In genomic region chr7:32727483-32728411, GRCh38 we compare ENCODE assay signal across 8 cellular contexts.
DNase-seq lines count a peak whose midpoint lies in the region; TF ChIP-seq lines count a peak whose summit lies in the region.
"Not testable (repeated sequence)": the region's sequence is repeated elsewhere in the genome, so short reads cannot be mapped to it uniquely, and the experiment has no call there.

No MANE protein-coding gene starts in this region.

- H3K27me3 Mint-ChIP-seq in activated naive CD8-positive, alpha-beta T cell treated with anti-CD3 and anti-CD28 coated beads for 36 hours = peaks cover 15% of the 10 kb centered on the region
- not testable (repeated sequence) for H3K27me3 Mint-ChIP-seq in nephron progenitor cell (ENCODE audit: low read depth, poor library complexity)

- not testable (repeated sequence) for H3K36me3 Mint-ChIP-seq in activated naive CD8-positive, alpha-beta T cell treated with anti-CD3 and anti-CD28 coated beads for 36 hours; nephron progenitor cell (ENCODE audit: low read depth)

- POLR2A ChIA-PET in HEK293T (lab: Yijun Ruan, JAX) = not testable (repeated sequence)

- not testable (repeated sequence) for H3K27ac Mint-ChIP-seq in activated naive CD8-positive, alpha-beta T cell treated with anti-CD3 and anti-CD28 coated beads for 36 hours
- peak overlapping the region; percentile 88 for H3K27ac Mint-ChIP-seq in nephron progenitor cell

- H3K9ac ChIP-seq in SK-N-MC (ENCODE audit: insufficient read length) = peak overlapping the region; percentile 37

- H3K27me3 ChIP-seq in testis = not testable (repeated sequence)

- H3K9me3 Mint-ChIP-seq in activated naive CD8-positive, alpha-beta T cell treated with anti-CD3 and anti-CD28 coated beads for 36 hours; nephron progenitor cell: not testable (repeated sequence)

- not testable (repeated sequence) for H3K4me1 ChIP-seq in testis

- DNase-seq in GM10266 (ENCODE audit: extremely low spot score) (peak; percentile 54), HEK293T (ENCODE audit: extremely low spot score) (peak; percentile 16), glomerular visceral epithelial cell (ENCODE audit: extremely low spot score) (peak; percentile 47), nephron progenitor cell (peak; percentile 70), testis (peak; percentile 52)
- not testable (repeated sequence) for DNase-seq in LNCaP clone FGC (ENCODE audit: low read depth); SK-N-MC (ENCODE audit: low read depth, low spot score)
- DNase-seq in activated naive CD8-positive, alpha-beta T cell treated with anti-CD3 and anti-CD28 coated beads for 36 hours = peak; percentile 58

- H3K36me3 ChIP-seq in SK-N-MC (ENCODE audit: insufficient read depth, low read length); testis (ENCODE audit: low read depth, missing control alignments): not testable (repeated sequence)

- not testable (repeated sequence) for TF ChIP-seq POLR2A in testis (IDR thresholded peaks at IDR 0.05)

- not testable (repeated sequence) for H3K4me1 Mint-ChIP-seq in activated naive CD8-positive, alpha-beta T cell treated with anti-CD3 and anti-CD28 coated beads for 36 hours
- peaks cover 28% of the 10 kb centered on the region for H3K4me1 Mint-ChIP-seq in nephron progenitor cell

- peak overlapping the region; percentile 73 for H3K4me3 Mint-ChIP-seq in activated naive CD8-positive, alpha-beta T cell treated with anti-CD3 and anti-CD28 coated beads for 36 hours
- peak overlapping the region; percentile 88 for H3K4me3 Mint-ChIP-seq in nephron progenitor cell

- H3K9me3 ChIP-seq in SK-N-MC (ENCODE audit: low read depth, low read length); testis: not testable (repeated sequence)

- not testable (repeated sequence) for H3K27ac ChIP-seq in SK-N-MC
- H3K27ac ChIP-seq in testis = peak overlapping the region; percentile 91 to 95

- WGBS in testis, 2 donors = 2 to 4% methylated on average over 25 to 66 of the region's 66 CpGs

- CTCF ChIA-PET in HEK293T (lab: Yijun Ruan, JAX) = not testable (repeated sequence)

- not testable (repeated sequence) for TF ChIP-seq CTCF in GM10266 (IDR thresholded peaks at IDR 0.05; ENCODE audit: control insufficient read depth, insufficient read depth, low read depth, missing control alignments); LNCaP clone FGC (IDR thresholded peaks at IDR 0.05; ENCODE audit: control insufficient read depth, extremely low read depth, insufficient read depth); nephron progenitor cell (IDR thresholded peaks at IDR 0.05); testis (IDR thresholded peaks at IDR 0.05)

- intact Hi-C loops in testis (cut with DNase I; ENCODE audit: low total_unique reads) = not testable (repeated sequence)

- H3K4me3 ChIP-seq in LNCaP clone FGC (ENCODE audit: low read depth, low read length) = peak overlapping the region; percentile 51
- peak overlapping the region; percentile 82 for H3K4me3 ChIP-seq in SK-N-MC
- H3K4me3 ChIP-seq in testis = peak overlapping the region; percentile 83 to 87

TF ChIP-seq in HEK293T, 16 proteins besides CTCF, POLR2A, EP300 and RAD21:
- TF ChIP-seq TARDBP (IDR thresholded peaks at IDR 0.05) = 0 out of 2 replicates have a peak, but pooled peaks have one; percentile 39
- TF ChIP-seq, protein P1, sequence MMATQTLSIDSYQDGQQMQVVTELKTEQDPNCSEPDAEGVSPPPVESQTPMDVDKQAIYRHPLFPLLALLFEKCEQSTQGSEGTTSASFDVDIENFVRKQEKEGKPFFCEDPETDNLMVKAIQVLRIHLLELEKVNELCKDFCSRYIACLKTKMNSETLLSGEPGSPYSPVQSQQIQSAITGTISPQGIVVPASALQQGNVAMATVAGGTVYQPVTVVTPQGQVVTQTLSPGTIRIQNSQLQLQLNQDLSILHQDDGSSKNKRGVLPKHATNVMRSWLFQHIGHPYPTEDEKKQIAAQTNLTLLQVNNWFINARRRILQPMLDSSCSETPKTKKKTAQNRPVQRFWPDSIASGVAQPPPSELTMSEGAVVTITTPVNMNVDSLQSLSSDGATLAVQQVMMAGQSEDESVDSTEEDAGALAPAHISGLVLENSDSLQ (IDR thresholded peaks at IDR 0.05) = peak; percentile 71
